ENCODE assay signal across 13 cellular contexts in the genomic region with DNA sequence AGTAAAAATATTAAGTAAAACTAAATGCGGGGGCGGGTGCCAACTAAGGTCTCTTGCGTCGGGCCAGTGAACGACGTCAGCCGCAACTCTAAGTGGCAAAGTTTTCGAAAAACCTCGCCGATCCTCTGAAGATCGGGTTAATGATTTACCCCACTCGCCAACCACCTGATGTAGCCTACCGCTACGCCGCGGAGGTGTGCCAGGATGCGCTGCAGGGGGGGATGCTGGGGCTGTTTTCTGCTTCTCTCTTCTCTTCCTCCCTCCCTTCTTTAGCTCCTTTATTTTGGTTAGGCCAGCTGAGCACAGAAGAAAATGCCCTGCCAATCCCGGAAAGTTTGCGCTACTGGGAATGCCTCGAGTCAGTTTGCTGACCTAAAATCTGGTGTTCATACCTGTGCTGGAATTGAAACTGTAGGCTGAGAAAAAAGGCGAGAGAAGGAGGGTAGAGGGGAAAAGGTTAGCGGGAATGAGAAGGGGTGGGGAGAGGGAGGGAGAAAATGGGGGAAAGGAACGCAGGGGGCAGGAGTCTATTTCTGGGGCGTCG. TPM values are rescaled to one million over a fixed set of nuclear protein-coding genes. Genes with fewer than 3 reads are reported as not detected.
DNase-seq lines count a peak whose midpoint lies in the region; ATAC-seq, FAIRE-seq and TF ChIP-seq lines count a peak whose summit lies in the region.
"Had no signal": no experiment of that assay in that cellular context is flagged by ENCODE, and none has a peak within 500 bp of the region (broad histone marks: within the 10 kb centered on the region; RNA-seq: fewer than 3 reads in every experiment).

No MANE protein-coding gene starts in this region.

- no peak for DNase-seq in CD4-positive, CD25-positive, alpha-beta regulatory T cell
- no peak for DNase-seq in GM12892 (ENCODE audit: insufficient read length)
- no peak for DNase-seq in memory B cell (ENCODE audit: low spot score in 2 of 2)
- no peak for DNase-seq in CD1c-positive myeloid dendritic cell (ENCODE audit: extremely low spot score)
- no peak for DNase-seq in inferior parietal cortex (ENCODE audit: extremely low spot score)
- DNase-seq in DMS153 treated with DMSO at 0.1 percent for 48 hours (lab: John Stamatoyannopoulos, UW; ENCODE audit: unreplicated experiment) = no peak
- DNase-seq: HFFc6, NCI-H446 had no signal

- TF ChIP-seq POLR2A in GM12892 (IDR thresholded peaks at IDR 0.05; ENCODE audit: low read depth, low read length) = no peak

- FAIRE-seq in GM12892 (lab: Jason Lieb, UNC) = peak; percentile 9

- H3K4me1 ChIP-seq in CD4-positive, CD25-positive, alpha-beta regulatory T cell (ENCODE audit: control insufficient read depth, insufficient read depth, low read length, poor library complexity, severe bottlenecking) = peaks cover 49% of the 10 kb centered on the region
- H3K4me1 ChIP-seq: testis had no signal

- no peak for ATAC-seq in CD4-positive, CD25-positive, alpha-beta regulatory T cell (ENCODE audit: low read depth in 2 of 2)
- no peak for ATAC-seq in activated T-helper 17 cell treated with anti-CD3 and anti-CD28 coated beads, Interleukin-2, amount 50 U/mL, for 72 hours (replicated peaks)
- no peak for ATAC-seq in memory B cell (ENCODE audit: low read depth)
- ATAC-seq in HG03097 (IDR thresholded peaks at IDR 0.05; ENCODE audit: low FRiP score, unreplicated experiment) = no peak

- peaks cover 8 to 15% of the 10 kb centered on the region in 2 experiments for H3K9me3 ChIP-seq in CD4-positive, CD25-positive, alpha-beta regulatory T cell (ENCODE audit: control insufficient read depth in 2 of 2, low read length in 2 of 2)
- H3K9me3 ChIP-seq: testis had no signal

- H3K27ac Mint-ChIP-seq in CD4-positive, CD25-positive, alpha-beta regulatory T cell = no peak overlapping the region
- H3K27ac Mint-ChIP-seq in activated T-helper 17 cell treated with anti-CD3 and anti-CD28 coated beads, Interleukin-2, amount 50 U/mL, for 72 hours = no peak overlapping the region
- H3K27ac Mint-ChIP-seq in memory B cell = no peak overlapping the region
- H3K27ac Mint-ChIP-seq: HFFc6 had no signal

- peaks cover 19 to 62% (median 39%) of the 10 kb centered on the region in 4 donors for H3K4me1 Mint-ChIP-seq in CD4-positive, CD25-positive, alpha-beta regulatory T cell
- peaks cover 12% of the 10 kb centered on the region for H3K4me1 Mint-ChIP-seq in activated T-helper 17 cell treated with anti-CD3 and anti-CD28 coated beads, Interleukin-2, amount 50 U/mL, for 72 hours
- peaks cover 3% of the 10 kb centered on the region for H3K4me1 Mint-ChIP-seq in memory B cell

- H3K27me3 Mint-ChIP-seq in CD4-positive, CD25-positive, alpha-beta regulatory T cell = peaks cover 100% of the 10 kb centered on the region
- H3K27me3 Mint-ChIP-seq in activated T-helper 17 cell treated with anti-CD3 and anti-CD28 coated beads, Interleukin-2, amount 50 U/mL, for 72 hours = peaks cover 74% of the 10 kb centered on the region
- peaks cover 37% of the 10 kb centered on the region for H3K27me3 Mint-ChIP-seq in memory B cell

- H3K4me3 ChIP-seq in CD4-positive, CD25-positive, alpha-beta regulatory T cell (ENCODE audit: low read depth, low read length) = peak overlapping the region; percentile 13

- no peaks in the 10 kb centered on the region for H3K36me3 Mint-ChIP-seq in CD4-positive, CD25-positive, alpha-beta regulatory T cell
- H3K36me3 Mint-ChIP-seq in activated T-helper 17 cell treated with anti-CD3 and anti-CD28 coated beads, Interleukin-2, amount 50 U/mL, for 72 hours (ENCODE audit: low read depth) = peaks cover 11% of the 10 kb centered on the region
- peaks cover 4% of the 10 kb centered on the region for H3K36me3 Mint-ChIP-seq in memory B cell

- peaks cover 0 to 17% (median 4%) of the 10 kb centered on the region in 7 donors for H3K9me3 Mint-ChIP-seq in CD4-positive, CD25-positive, alpha-beta regulatory T cell
- H3K9me3 Mint-ChIP-seq in activated T-helper 17 cell treated with anti-CD3 and anti-CD28 coated beads, Interleukin-2, amount 50 U/mL, for 72 hours = peaks cover 4% of the 10 kb centered on the region
- H3K9me3 Mint-ChIP-seq in memory B cell = peaks cover 4% of the 10 kb centered on the region
- H3K9me3 Mint-ChIP-seq: HFFc6 had no signal

- no peak overlapping the region for H3K27ac ChIP-seq in CD4-positive, CD25-positive, alpha-beta regulatory T cell (ENCODE audit: insufficient read depth, low read length, poor library complexity, severe bottlenecking)
- H3K27ac ChIP-seq: epithelial cell of prostate, testis had no signal

- peaks cover 85% of the 10 kb centered on the region for H3K27me3 ChIP-seq in CD4-positive, CD25-positive, alpha-beta regulatory T cell (ENCODE audit: control insufficient read depth, insufficient read depth, low read length)

- H3K4me3 Mint-ChIP-seq in CD4-positive, CD25-positive, alpha-beta regulatory T cell = peak overlapping the region; percentile 59 to 73 (median 68)
- H3K4me3 Mint-ChIP-seq in activated T-helper 17 cell treated with anti-CD3 and anti-CD28 coated beads, Interleukin-2, amount 50 U/mL, for 72 hours = peak overlapping the region; percentile 76
- H3K4me3 Mint-ChIP-seq in memory B cell = peak overlapping the region; percentile 14
- H3K4me3 Mint-ChIP-seq: HFFc6 had no signal

- H3K36me3 ChIP-seq in CD4-positive, CD25-positive, alpha-beta regulatory T cell (ENCODE audit: control insufficient read depth, insufficient read depth, low read length) = no peaks in the 10 kb centered on the region

RNA-seq across cellular contexts. Expression of a gene that starts 7.5 kb away (rescaled TPM):
- 4.0 TPM for total RNA-seq in CD4-positive, CD25-positive, alpha-beta regulatory T cell
- polyA plus RNA-seq in CD4-positive, CD25-positive, alpha-beta regulatory T cell = 1 to 10 TPM in 2 of 4 donors, under 1 TPM in 2; 0.46 to 1.8 (median 0.94) TPM
- polyA plus RNA-seq in GM12892 (2012; ENCODE audit: missing spikeins) = not detected
- total RNA-seq in activated T-helper 17 cell treated with anti-CD3 and anti-CD28 coated beads, Interleukin-2, amount 50 U/mL, for 72 hours = 1 to 10 TPM in 1 of 2 donors, under 1 TPM in 1; 0.77 to 1.1 TPM
- total RNA-seq: HFFc6, lung microvascular endothelial cell had no signal

Comparison
In these comparisons a context has a peak if more than half of its experiments do, and no peak if none do; other contexts are left out.
1. H3K4me3 Mint-ChIP-seq: peak in every context shown above with its lines; median percentile 76 in activated T-helper 17 cell treated with anti-CD3 and anti-CD28 coated beads, Interleukin-2, amount 50 U/mL, for 72 hours; 68 in CD4-positive, CD25-positive, alpha-beta regulatory T cell; 14 in memory B cell.